9 cellular contexts compared by ENCODE assay signal in genomic region chr4:77697860-77698599, GRCh38.
DNase-seq lines count a peak whose midpoint lies in the region; ATAC-seq and TF ChIP-seq lines count a peak whose summit lies in the region.
"Had no signal": no experiment of that assay in that cellular context is flagged by ENCODE, and none has a peak within 500 bp of the region (broad histone marks: within the 10 kb centered on the region; RNA-seq: fewer than 3 reads in every experiment).

No MANE protein-coding gene starts in this region.

- peak overlapping the region; percentile 19 for H3K27ac ChIP-seq in SJCRH30
- no peak overlapping the region for H3K27ac ChIP-seq in foreskin keratinocyte
- H3K27ac ChIP-seq: HL-60 had no signal

- H3K4me1 ChIP-seq in SJCRH30 (peaks cover 50% of the 10 kb centered on the region), foreskin keratinocyte (peaks cover 19% of the 10 kb centered on the region)

- CTCF ChIA-PET in BJ (lab: Yijun Ruan, JAX): interaction anchor here (0.6 to 2.8 kb wide), 14 partner anchors 13 to 314 kb away, joined by 3 to 13 read pairs (median 4); no protein-coding TSS in a partner anchor

- no peaks in the 10 kb centered on the region for H3K9me3 Mint-ChIP-seq in mesothelial cell of epicardium

- H3K36me3 Mint-ChIP-seq in mesothelial cell of epicardium: no peaks in the 10 kb centered on the region

- H3K27me3 Mint-ChIP-seq in mesothelial cell of epicardium (ENCODE audit: low read depth): no peaks in the 10 kb centered on the region

- H3K27me3 ChIP-seq in BJ (ENCODE audit: control insufficient read depth, insufficient read depth, low read length) (no peaks in the 10 kb centered on the region), SJCRH30 (no peaks in the 10 kb centered on the region), foreskin keratinocyte (peaks cover 13% of the 10 kb centered on the region)

- no peak overlapping the region for H3K27ac Mint-ChIP-seq in mesothelial cell of epicardium

- no peaks in the 10 kb centered on the region for H3K36me3 ChIP-seq in BJ (ENCODE audit: control insufficient read depth, insufficient read depth, low read length)
- H3K36me3 ChIP-seq in SJCRH30: no peaks in the 10 kb centered on the region

- DNase-seq in BJ (ENCODE audit: low read depth) (no peak), HFF-Myc (ENCODE audit: extremely low read depth, low read depth) (peak; percentile 59), SJCRH30 (peak; percentile 72 to 87), foreskin keratinocyte (peak; percentile 37 to 66), pulmonary artery endothelial cell (ENCODE audit: low read depth, low spot score) (peak; percentile 22), mesothelial cell of epicardium (ENCODE audit: low spot score in 2 of 2, unreplicated experiment in 2 of 2) (no peak), GM19238 (ENCODE audit: insufficient read length, low spot score) (no peak)

- ATAC-seq in foreskin keratinocyte (peak; percentile 24), GM21526 (IDR thresholded peaks at IDR 0.05; ENCODE audit: low FRiP score, unreplicated experiment) (no peak)

- no peaks in the 10 kb centered on the region for H3K9me3 ChIP-seq in SJCRH30 (replicated peaks)

- POLR2A ChIA-PET in BJ (lab: Charles Lee): no interaction called here

- no peak overlapping the region for H3K4me3 ChIP-seq in BJ (ENCODE audit: low read depth, low read length)
- no peak overlapping the region for H3K4me3 ChIP-seq in HFF-Myc (replicated peaks; ENCODE audit: low read depth, low read length)
- H3K4me3 ChIP-seq in SJCRH30: peak overlapping the region; percentile 11

- H3K4me3 Mint-ChIP-seq in mesothelial cell of epicardium: no peak overlapping the region

- peak; percentile 65 for TF ChIP-seq CTCF in BJ (IDR thresholded peaks at IDR 0.05; ENCODE audit: insufficient read depth, low read depth, low read length)
- peak; percentile 79 for TF ChIP-seq CTCF in HFF-Myc (IDR thresholded peaks at IDR 0.05; ENCODE audit: low read depth, low read length, missing control alignments)
- TF ChIP-seq CTCF in foreskin keratinocyte (conservative IDR thresholded peaks at IDR 0.05): peak; percentile 80
- no peak for TF ChIP-seq CTCF in mesothelial cell of epicardium (IDR thresholded peaks at IDR 0.05; ENCODE audit: unreplicated experiment)

- peaks cover 33% of the 10 kb centered on the region for H3K4me1 Mint-ChIP-seq in mesothelial cell of epicardium

Comparison
In these comparisons a context has a peak if more than half of its experiments do, and no peak if none do; other contexts are left out.
1. DNase-seq: peak in HFF-Myc (single experiment), SJCRH30 (2 of 2), foreskin keratinocyte (2 of 2) and pulmonary artery endothelial cell (single experiment); none in BJ (single experiment), mesothelial cell of epicardium (0 of 2) and GM19238 (single experiment).